ENCODE assay signal across 8 cellular contexts in the genomic region with DNA sequence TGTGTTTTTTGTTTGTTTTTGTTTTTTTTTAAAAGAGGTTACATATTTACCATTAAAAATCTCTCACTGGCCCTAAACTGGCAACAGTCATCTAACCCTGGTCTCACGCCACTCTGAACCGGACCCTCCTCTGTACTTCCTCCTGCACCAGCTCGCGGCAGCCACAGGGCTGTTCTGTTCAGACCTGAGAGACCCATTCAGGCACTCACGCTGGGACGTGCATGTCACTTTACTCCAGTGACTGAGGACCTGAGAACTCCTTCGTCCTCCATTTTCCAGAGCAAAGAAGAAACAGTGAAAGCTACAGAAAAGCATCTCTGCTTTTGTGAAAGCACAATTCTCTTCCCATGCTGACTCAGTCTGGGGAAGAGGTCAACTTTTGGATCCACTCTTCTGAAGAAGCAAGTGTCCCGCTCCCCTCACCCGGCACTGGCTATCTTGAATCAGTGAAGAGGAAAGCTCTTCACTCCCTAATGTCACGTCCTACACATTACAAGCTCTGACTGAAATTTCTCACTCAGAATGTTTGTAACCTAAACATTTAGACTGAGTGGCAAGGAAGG. TPM values are rescaled to one million over a fixed set of nuclear protein-coding genes. Genes with fewer than 3 reads are reported as not detected.
A peak's percentile ranks its signal among the peaks of the same experiment; 100 is the strongest.
DNase-seq lines count a peak whose midpoint lies in the region; ATAC-seq and TF ChIP-seq lines count a peak whose summit lies in the region.

No MANE protein-coding gene starts in this region.

- H3K36me3 Mint-ChIP-seq in stimulated activated naive CD8-positive, alpha-beta T cell treated with anti-CD3 and anti-CD28 coated beads, Interleukin-15, Interleukin-2, amounts not matched to agents 100 ng/mL and 50 ng/mL, for 24 hours (ENCODE audit: low read depth): peaks cover 8% of the 10 kb centered on the region
- H3K36me3 Mint-ChIP-seq in central memory CD8-positive, alpha-beta T cell (ENCODE audit: insufficient read depth): peaks cover 16% of the 10 kb centered on the region
- H3K36me3 Mint-ChIP-seq in Calu3 (ENCODE audit: insufficient read depth, unreplicated experiment): peaks cover 42% of the 10 kb centered on the region

- TF ChIP-seq CTCF in HL-60 (IDR thresholded peaks at IDR 0.05; ENCODE audit: insufficient read depth, low read length) (no peak), osteoblast (IDR thresholded peaks at IDR 0.05; ENCODE audit: extremely low read depth, low read depth, low read length) (no peak), Calu3 (IDR thresholded peaks at IDR 0.05; ENCODE audit: unreplicated experiment) (no peak)

- H3K4me2 ChIP-seq in osteoblast (ENCODE audit: insufficient read depth, low read length): peak overlapping the region; percentile 76

- CTCF ChIA-PET in Calu3 (lab: Charles Lee): interaction anchor here (0.7 kb wide), 1 partner anchor 20 kb away, joined by 3 read pairs; no protein-coding TSS in a partner anchor

- no peaks in the 10 kb centered on the region for H3K9me3 Mint-ChIP-seq in stimulated activated naive CD8-positive, alpha-beta T cell treated with anti-CD3 and anti-CD28 coated beads, Interleukin-15, Interleukin-2, amounts not matched to agents 100 ng/mL and 50 ng/mL, for 24 hours
- no peaks in the 10 kb centered on the region for H3K9me3 Mint-ChIP-seq in stimulated activated naive CD8-positive, alpha-beta T cell treated with anti-CD3 and anti-CD28 coated beads, Interleukin-15, amount 100 ng/mL, for 72 hours
- H3K9me3 Mint-ChIP-seq in central memory CD8-positive, alpha-beta T cell: no peaks in the 10 kb centered on the region
- H3K9me3 Mint-ChIP-seq in Calu3 (ENCODE audit: low read depth, unreplicated experiment): peaks cover 4% of the 10 kb centered on the region

- peak overlapping the region; percentile 98 for H3K27ac ChIP-seq in HL-60 (replicated peaks)
- peak overlapping the region; percentile 90 for H3K27ac ChIP-seq in osteoblast (ENCODE audit: low read depth, low read length)

- H3K27me3 ChIP-seq in HL-60 (ENCODE audit: insufficient read depth, poor library complexity, severe bottlenecking): no peaks in the 10 kb centered on the region
- H3K27me3 ChIP-seq in osteoblast (ENCODE audit: insufficient read depth, low read length): no peaks in the 10 kb centered on the region

- H3K9me3 ChIP-seq in osteoblast (ENCODE audit: low read depth, low read length): no peaks in the 10 kb centered on the region

- BruUV-seq in Calu3 (replicated peaks; lab: Mats Ljungman, UMichigan): no TSS peak

- peak overlapping the region; percentile 86 for H3K27ac Mint-ChIP-seq in stimulated activated naive CD8-positive, alpha-beta T cell treated with anti-CD3 and anti-CD28 coated beads, Interleukin-15, Interleukin-2, amounts not matched to agents 100 ng/mL and 50 ng/mL, for 24 hours
- H3K27ac Mint-ChIP-seq in stimulated activated naive CD8-positive, alpha-beta T cell treated with anti-CD3 and anti-CD28 coated beads, Interleukin-15, amount 100 ng/mL, for 72 hours: no peak overlapping the region
- H3K27ac Mint-ChIP-seq in central memory CD8-positive, alpha-beta T cell (ENCODE audit: low read depth): no peak overlapping the region
- no peak overlapping the region for H3K27ac Mint-ChIP-seq in Calu3 (ENCODE audit: unreplicated experiment)

- H2AFZ ChIP-seq in osteoblast (ENCODE audit: low read length): peak overlapping the region; percentile 62

- H3K4me1 ChIP-seq in osteoblast (ENCODE audit: insufficient read depth, low read length): peaks cover 23% of the 10 kb centered on the region

- peaks cover 77% of the 10 kb centered on the region for H3K79me2 ChIP-seq in osteoblast (ENCODE audit: insufficient read depth, low read length)

- no peaks in the 10 kb centered on the region for H3K27me3 Mint-ChIP-seq in stimulated activated naive CD8-positive, alpha-beta T cell treated with anti-CD3 and anti-CD28 coated beads, Interleukin-15, Interleukin-2, amounts not matched to agents 100 ng/mL and 50 ng/mL, for 24 hours
- H3K27me3 Mint-ChIP-seq in stimulated activated naive CD8-positive, alpha-beta T cell treated with anti-CD3 and anti-CD28 coated beads, Interleukin-15, amount 100 ng/mL, for 72 hours: no peaks in the 10 kb centered on the region
- H3K27me3 Mint-ChIP-seq in central memory CD8-positive, alpha-beta T cell: no peaks in the 10 kb centered on the region
- H3K27me3 Mint-ChIP-seq in Calu3 (ENCODE audit: unreplicated experiment): no peaks in the 10 kb centered on the region

- H3K4me1 Mint-ChIP-seq in stimulated activated naive CD8-positive, alpha-beta T cell treated with anti-CD3 and anti-CD28 coated beads, Interleukin-15, Interleukin-2, amounts not matched to agents 100 ng/mL and 50 ng/mL, for 24 hours (ENCODE audit: low read depth): peaks cover 49% of the 10 kb centered on the region
- peaks cover 64% of the 10 kb centered on the region for H3K4me1 Mint-ChIP-seq in stimulated activated naive CD8-positive, alpha-beta T cell treated with anti-CD3 and anti-CD28 coated beads, Interleukin-15, amount 100 ng/mL, for 72 hours
- H3K4me1 Mint-ChIP-seq in central memory CD8-positive, alpha-beta T cell: peaks cover 22% of the 10 kb centered on the region
- H3K4me1 Mint-ChIP-seq in Calu3 (ENCODE audit: low read depth, unreplicated experiment): peaks cover 31% of the 10 kb centered on the region

- ATAC-seq in stimulated activated naive CD8-positive, alpha-beta T cell treated with anti-CD3 and anti-CD28 coated beads, Interleukin-15, amount 100 ng/mL, for 72 hours: no peak
- no peak for ATAC-seq in central memory CD8-positive, alpha-beta T cell (replicated peaks; ENCODE audit: extremely low read depth, poor library complexity, severe bottlenecking)

- intact Hi-C loops in Calu3 (cut with micrococcal nuclease; ENCODE audit: unreplicated experiment): no loop called here

- DNase-seq in stimulated activated naive CD8-positive, alpha-beta T cell treated with anti-CD3 and anti-CD28 coated beads, Interleukin-15, amount 100 ng/mL, for 72 hours: no peak
- DNase-seq in HL-60 (ENCODE audit: low read depth in 1 of 2, low spot score in 1 of 2): peak; percentile 71 to 90
- no peak for DNase-seq in central memory CD8-positive, alpha-beta T cell (ENCODE audit: low spot score in 2 of 2)
- peak; percentile 68 for DNase-seq in osteoblast (ENCODE audit: insufficient read length, low spot score, missing footprints)
- no peak for DNase-seq in Calu3
- no peak for DNase-seq in GM03348 (ENCODE audit: low spot score)
- no peak for DNase-seq in inferior parietal cortex (ENCODE audit: extremely low spot score)

- H3K4me3 ChIP-seq in HL-60 (replicated peaks; ENCODE audit: insufficient read depth, low read length) (peak overlapping the region; percentile 52), osteoblast (ENCODE audit: insufficient read depth, low read length) (peak overlapping the region; percentile 38)

- H4K20me1 ChIP-seq in osteoblast (ENCODE audit: insufficient read depth, low read length): peaks cover 18% of the 10 kb centered on the region

- H3K36me3 ChIP-seq in osteoblast (ENCODE audit: insufficient read depth, low read length): peaks cover 12% of the 10 kb centered on the region

- H3K4me3 Mint-ChIP-seq in stimulated activated naive CD8-positive, alpha-beta T cell treated with anti-CD3 and anti-CD28 coated beads, Interleukin-15, Interleukin-2, amounts not matched to agents 100 ng/mL and 50 ng/mL, for 24 hours: peak overlapping the region; percentile 53
- no peak overlapping the region for H3K4me3 Mint-ChIP-seq in stimulated activated naive CD8-positive, alpha-beta T cell treated with anti-CD3 and anti-CD28 coated beads, Interleukin-15, amount 100 ng/mL, for 72 hours
- peak overlapping the region; percentile 38 for H3K4me3 Mint-ChIP-seq in central memory CD8-positive, alpha-beta T cell
- no peak overlapping the region for H3K4me3 Mint-ChIP-seq in Calu3 (ENCODE audit: low read depth, unreplicated experiment)

RNA-seq across cellular contexts. Expression of gene PISD, which starts 24.6 kb away (rescaled TPM):
- total RNA-seq in osteoblast: 35.1 and 37.3 TPM in 2 replicates
- 45.9 and 53.4 TPM in 2 replicates for total RNA-seq in Calu3 (2022)

Comparison
In these comparisons a context has a peak if more than half of its experiments do, and no peak if none do; other contexts are left out.
1. H3K4me3 Mint-ChIP-seq: peak in stimulated activated naive CD8-positive, alpha-beta T cell treated with anti-CD3 and anti-CD28 coated beads, Interleukin-15, Interleukin-2, amounts not matched to agents 100 ng/mL and 50 ng/mL, for 24 hours (single experiment) and central memory CD8-positive, alpha-beta T cell (single experiment); none in stimulated activated naive CD8-positive, alpha-beta T cell treated with anti-CD3 and anti-CD28 coated beads, Interleukin-15, amount 100 ng/mL, for 72 hours (0 of 2) and Calu3 (single experiment).
2. DNase-seq: peak in HL-60 (2 of 2) and osteoblast (single experiment); none in stimulated activated naive CD8-positive, alpha-beta T cell treated with anti-CD3 and anti-CD28 coated beads, Interleukin-15, amount 100 ng/mL, for 72 hours (0 of 2), central memory CD8-positive, alpha-beta T cell (0 of 2), Calu3 (single experiment), GM03348 (single experiment) and inferior parietal cortex (single experiment).